In the genomic region with DNA sequence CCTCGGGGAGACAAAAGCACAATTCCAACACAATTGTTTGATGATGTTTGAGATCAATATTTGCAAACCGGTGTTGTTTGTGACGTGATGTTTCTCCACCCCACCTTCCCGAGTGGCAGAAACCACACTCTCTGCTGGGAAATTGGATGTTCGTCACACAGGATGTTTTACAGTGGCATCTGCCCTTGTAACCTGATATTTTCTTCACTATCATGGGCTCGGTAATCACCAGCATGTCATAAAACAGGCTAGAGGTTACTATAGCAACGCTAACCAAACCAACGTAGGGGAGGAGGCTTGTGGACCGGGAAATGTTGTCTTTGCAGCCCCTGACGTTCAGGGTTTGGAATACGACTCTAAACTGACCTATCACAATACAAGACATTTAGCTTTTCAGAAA, we compare ENCODE assay signal across 9 cellular contexts.
DNase-seq lines count a peak whose midpoint lies in the region; ATAC-seq lines count a peak whose summit lies in the region.
"Had no signal": no experiment of that assay in that cellular context is flagged by ENCODE, and none has a peak within 500 bp of the region (broad histone marks: within the 10 kb centered on the region; RNA-seq: fewer than 3 reads in every experiment).

No MANE protein-coding gene starts in this region.

- POLR2A ChIA-PET in naive thymus-derived CD4-positive, alpha-beta T cell (lab: Charles Lee): no interaction called here

- H3K9me3 Mint-ChIP-seq in naive thymus-derived CD4-positive, alpha-beta T cell: no peaks in the 10 kb centered on the region
- H3K9me3 Mint-ChIP-seq in activated T-helper 2 cell treated with anti-CD3 and anti-CD28 coated beads, Interferon-gamma antibody, Interleukin-2, Interleukin-4, amounts not matched to agents 10 μg/mL and 5 μg/mL and 100 μg/mL, durations not matched to agents 14 hours and 24 hours and 36 hours: no peaks in the 10 kb centered on the region

- H3K27ac ChIP-seq in naive thymus-derived CD4-positive, alpha-beta T cell (ENCODE audit: low read depth, low read length): no peak overlapping the region

- DNase-seq in DMS79 (lab: John Stamatoyannopoulos, UW): peak; percentile 15
- DNase-seq in NCI-H2081 (lab: John Stamatoyannopoulos, UW): peak; percentile 55 to 84
- DNase-seq in adipocyte (ENCODE audit: low read depth): peak; percentile 11
- peak; percentile 67 for DNase-seq in myocyte (ENCODE audit: low read depth)
- DNase-seq in naive thymus-derived CD4-positive, alpha-beta T cell: no peak
- DNase-seq in HUDEP-2 (lab: John Stamatoyannopoulos, UW; ENCODE audit: unreplicated experiment in 76 of 76): no peak
- DNase-seq in activated T-helper 2 cell treated with anti-CD3 and anti-CD28 coated beads, Interferon-gamma antibody, Interleukin-2, Interleukin-4, amounts not matched to agents 10 μg/mL and 5 μg/mL and 100 μg/mL, durations not matched to agents 14 hours and 24 hours and 36 hours (ENCODE audit: low spot score): no peak
- no peak for DNase-seq in MG63
- DNase-seq: activated naive CD4-positive, alpha-beta T cell treated with anti-CD3 and anti-CD28 coated beads, Interleukin-2, amount 50 U/mL, for 16 hours had no signal

- no peaks in the 10 kb centered on the region for H3K36me3 ChIP-seq in adipocyte (ENCODE audit: control insufficient read depth, insufficient read depth, low read length, severe bottlenecking)
- H3K36me3 ChIP-seq in naive thymus-derived CD4-positive, alpha-beta T cell (ENCODE audit: control insufficient read depth in 2 of 3, insufficient read depth in 3 of 3, low read length in 3 of 3): no peaks in the 10 kb centered on the region
- no peaks in the 10 kb centered on the region for H3K36me3 ChIP-seq in MG63

- H3K4me1 ChIP-seq in adipocyte (ENCODE audit: control insufficient read depth, insufficient read depth, low read length): peaks cover 17% of the 10 kb centered on the region
- no peaks in the 10 kb centered on the region for H3K4me1 ChIP-seq in naive thymus-derived CD4-positive, alpha-beta T cell (ENCODE audit: control insufficient read depth in 2 of 2, insufficient read depth in 2 of 2, low read length in 2 of 2)

- H3K9ac ChIP-seq in adipocyte (ENCODE audit: low read length): no peak overlapping the region

- intact Hi-C loops in naive thymus-derived CD4-positive, alpha-beta T cell (cut with micrococcal nuclease): no loop called here
- intact Hi-C loops in activated T-helper 2 cell treated with anti-CD3 and anti-CD28 coated beads, Interferon-gamma antibody, Interleukin-2, Interleukin-4, amounts not matched to agents 10 μg/mL and 5 μg/mL and 100 μg/mL, durations not matched to agents 14 hours and 24 hours and 36 hours (cut with micrococcal nuclease): no loop called here

- H3K27me3 ChIP-seq in adipocyte (replicated peaks; ENCODE audit: control insufficient read depth, insufficient read depth, low read length) (peaks cover 2% of the 10 kb centered on the region), MG63 (no peaks in the 10 kb centered on the region)
- no peaks in the 10 kb centered on the region for H3K27me3 ChIP-seq in naive thymus-derived CD4-positive, alpha-beta T cell (ENCODE audit: control insufficient read depth in 2 of 2, insufficient read depth in 2 of 2, low read length in 2 of 2)

- H3K27ac Mint-ChIP-seq in naive thymus-derived CD4-positive, alpha-beta T cell: no peak overlapping the region
- no peak overlapping the region for H3K27ac Mint-ChIP-seq in activated T-helper 2 cell treated with anti-CD3 and anti-CD28 coated beads, Interferon-gamma antibody, Interleukin-2, Interleukin-4, amounts not matched to agents 10 μg/mL and 5 μg/mL and 100 μg/mL, durations not matched to agents 14 hours and 24 hours and 36 hours

- H3K4me3 Mint-ChIP-seq in naive thymus-derived CD4-positive, alpha-beta T cell: no peak overlapping the region
- no peak overlapping the region for H3K4me3 Mint-ChIP-seq in activated T-helper 2 cell treated with anti-CD3 and anti-CD28 coated beads, Interferon-gamma antibody, Interleukin-2, Interleukin-4, amounts not matched to agents 10 μg/mL and 5 μg/mL and 100 μg/mL, durations not matched to agents 14 hours and 24 hours and 36 hours (ENCODE audit: low read depth)

- no peaks in the 10 kb centered on the region for H3K9me3 ChIP-seq in adipocyte (ENCODE audit: control insufficient read depth, low read length)
- H3K9me3 ChIP-seq in naive thymus-derived CD4-positive, alpha-beta T cell (ENCODE audit: control insufficient read depth in 2 of 3, low read length in 3 of 3): no peaks in the 10 kb centered on the region
- no peaks in the 10 kb centered on the region for H3K9me3 ChIP-seq in MG63

- no peaks in the 10 kb centered on the region for H3K36me3 Mint-ChIP-seq in naive thymus-derived CD4-positive, alpha-beta T cell
- H3K36me3 Mint-ChIP-seq in activated T-helper 2 cell treated with anti-CD3 and anti-CD28 coated beads, Interferon-gamma antibody, Interleukin-2, Interleukin-4, amounts not matched to agents 10 μg/mL and 5 μg/mL and 100 μg/mL, durations not matched to agents 14 hours and 24 hours and 36 hours (ENCODE audit: low read depth): no peaks in the 10 kb centered on the region

- ATAC-seq in naive thymus-derived CD4-positive, alpha-beta T cell: no peak

- CTCF ChIA-PET in naive thymus-derived CD4-positive, alpha-beta T cell (lab: Charles Lee): no interaction called here

- H3K4me1 Mint-ChIP-seq in naive thymus-derived CD4-positive, alpha-beta T cell: no peaks in the 10 kb centered on the region
- H3K4me1 Mint-ChIP-seq in activated T-helper 2 cell treated with anti-CD3 and anti-CD28 coated beads, Interferon-gamma antibody, Interleukin-2, Interleukin-4, amounts not matched to agents 10 μg/mL and 5 μg/mL and 100 μg/mL, durations not matched to agents 14 hours and 24 hours and 36 hours (ENCODE audit: low read depth): no peaks in the 10 kb centered on the region

- peaks cover 0 to 35% (median 22%) of the 10 kb centered on the region in 5 donors for H3K27me3 Mint-ChIP-seq in naive thymus-derived CD4-positive, alpha-beta T cell
- H3K27me3 Mint-ChIP-seq in activated T-helper 2 cell treated with anti-CD3 and anti-CD28 coated beads, Interferon-gamma antibody, Interleukin-2, Interleukin-4, amounts not matched to agents 10 μg/mL and 5 μg/mL and 100 μg/mL, durations not matched to agents 14 hours and 24 hours and 36 hours (ENCODE audit: low read depth): no peaks in the 10 kb centered on the region

- H3K4me3 ChIP-seq in adipocyte (ENCODE audit: low read length) (no peak overlapping the region), MG63 (no peak overlapping the region)
- H3K4me3 ChIP-seq in naive thymus-derived CD4-positive, alpha-beta T cell (ENCODE audit: low read length): no peak overlapping the region

Comparison
In these comparisons a context has a peak if more than half of its experiments do, and no peak if none do; other contexts are left out.
1. DNase-seq: peak in DMS79 (single experiment), NCI-H2081 (2 of 2), adipocyte (single experiment) and myocyte (single experiment); none in naive thymus-derived CD4-positive, alpha-beta T cell (0 of 9), HUDEP-2 (0 of 76), activated T-helper 2 cell treated with anti-CD3 and anti-CD28 coated beads, Interferon-gamma antibody, Interleukin-2, Interleukin-4, amounts not matched to agents 10 μg/mL and 5 μg/mL and 100 μg/mL, durations not matched to agents 14 hours and 24 hours and 36 hours (single experiment) and MG63 (single experiment).